ENCODE assay signal across 2 cellular contexts in the genomic region with DNA sequence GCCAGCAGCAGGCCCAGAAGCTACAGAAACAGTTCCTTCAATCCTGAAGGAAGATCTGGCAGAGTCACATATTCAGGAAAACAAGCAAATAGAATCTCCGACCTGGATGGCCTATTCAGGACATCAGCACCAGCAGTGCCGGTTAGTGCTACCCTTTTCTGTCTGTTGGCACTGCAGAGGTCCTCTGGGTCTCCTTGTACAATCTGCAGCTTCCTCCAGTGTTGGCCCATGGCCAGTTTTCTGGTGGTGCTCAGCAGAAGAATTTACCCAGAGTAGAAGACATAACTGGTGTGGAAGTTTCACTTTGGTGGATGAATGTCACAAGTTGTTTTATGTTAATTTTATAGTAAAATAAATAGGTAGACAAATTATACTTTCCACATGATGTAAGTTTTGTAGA.
TF ChIP-seq lines count a peak whose summit lies in the region.

No MANE protein-coding gene starts in this region.

TF ChIP-seq in K562, 482 proteins besides CTCF, POLR2A, EP300 and RAD21:
- TF ChIP-seq RBBP5 (IDR thresholded peaks at IDR 0.05; ENCODE audit: borderline replicate concordance, insufficient read depth, low read length, poor library complexity, severe bottlenecking): no peak
- peak; percentile 34; the same call in 1 of the 2 replicates for TF ChIP-seq NFIC (IDR thresholded peaks at IDR 0.05)

TF ChIP-seq in HEK293T, 16 proteins besides CTCF, POLR2A, EP300 and RAD21 (continued from another document):
- TF ChIP-seq PKNOX1 (IDR thresholded peaks at IDR 0.05): no peak
- no peak for TF ChIP-seq HDGF (IDR thresholded peaks at IDR 0.05; ENCODE audit: borderline replicate concordance)
- TF ChIP-seq L3MBTL2 (conservative IDR thresholded peaks at IDR 0.05): no peak
- no peak for TF ChIP-seq NFRKB (IDR thresholded peaks at IDR 0.05)
- no peak for TF ChIP-seq ZNF384 (IDR thresholded peaks at IDR 0.05)
- no peak for TF ChIP-seq ARNT (IDR thresholded peaks at IDR 0.05)
- TF ChIP-seq TARDBP (IDR thresholded peaks at IDR 0.05): no peak
- no peak for TF ChIP-seq SP1 (IDR thresholded peaks at IDR 0.05)
- TF ChIP-seq CTBP1 (IDR thresholded peaks at IDR 0.05; ENCODE audit: borderline replicate concordance): no peak
- TF ChIP-seq SUZ12 (IDR thresholded peaks at IDR 0.05): no peak
- no peak for TF ChIP-seq ELF4 (IDR thresholded peaks at IDR 0.05)
- TF ChIP-seq BHLHE40 (IDR thresholded peaks at IDR 0.05; ENCODE audit: borderline replicate concordance): no peak
- no peak for TF ChIP-seq FOXA1 (IDR thresholded peaks at IDR 0.05)
- TF ChIP-seq FOXM1 (IDR thresholded peaks at IDR 0.05; ENCODE audit: borderline replicate concordance): no peak
- no peak for TF ChIP-seq LEF1 (IDR thresholded peaks at IDR 0.05; ENCODE audit: borderline replicate concordance)
